ENCODE assay signal across 26 cellular contexts in the genomic region with DNA sequence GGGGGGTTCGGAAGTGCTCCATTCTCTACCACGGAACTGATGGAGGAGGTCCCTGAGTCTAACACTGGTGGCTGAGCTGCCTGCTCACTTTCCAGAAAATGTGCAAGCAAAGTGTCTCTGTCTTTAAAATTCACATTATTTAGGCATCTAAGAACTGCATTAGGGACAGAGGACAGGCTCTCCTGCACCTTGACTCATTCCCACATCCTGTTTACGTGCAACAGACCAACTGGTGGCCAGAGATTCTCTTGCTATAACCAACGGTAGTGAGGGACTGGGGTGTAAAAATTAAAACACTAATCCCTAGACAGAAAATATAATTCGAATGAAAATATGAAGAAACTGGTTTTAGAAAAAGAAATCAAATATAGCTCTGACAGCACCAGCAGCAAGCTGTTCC.
DNase-seq lines count a peak whose midpoint lies in the region; FAIRE-seq and TF ChIP-seq lines count a peak whose summit lies in the region.
"Had no signal": no experiment of that assay in that cellular context is flagged by ENCODE, and none has a peak within 500 bp of the region (broad histone marks: within the 10 kb centered on the region; RNA-seq: fewer than 3 reads in every experiment).

No MANE protein-coding gene starts in this region.

- H3K27me3 Mint-ChIP-seq in endodermal cell (ENCODE audit: insufficient read depth): peaks cover 8% of the 10 kb centered on the region

- no peaks in the 10 kb centered on the region for H3K4me1 ChIP-seq in kidney (ENCODE audit: control insufficient read depth in 1 of 2, insufficient read depth in 1 of 2, low read depth in 1 of 2, low read length in 2 of 2)
- H3K4me1 ChIP-seq in endodermal cell (ENCODE audit: control insufficient read depth, insufficient read depth, low read length): no peaks in the 10 kb centered on the region
- H3K4me1 ChIP-seq: gastroesophageal sphincter, tibial nerve had no signal

- WGBS in endodermal cell (ENCODE audit: insufficient coverage in 1 of 2, insufficient read length in 1 of 2), 2 experiments: 97 to 100% methylated on average over 2 to 4 of the region's 5 CpGs

- H3K9me3 ChIP-seq in kidney (ENCODE audit: control insufficient read depth in 1 of 2, low read length in 2 of 2) (no peaks in the 10 kb centered on the region), endodermal cell (ENCODE audit: control insufficient read depth, low read length) (peaks cover 30% of the 10 kb centered on the region)
- H3K9me3 ChIP-seq: gastroesophageal sphincter had no signal

- H3K36me3 Mint-ChIP-seq in endodermal cell (ENCODE audit: low read depth): no peaks in the 10 kb centered on the region
- H3K36me3 Mint-ChIP-seq: T-cell had no signal

- no peak overlapping the region for H3K27ac Mint-ChIP-seq in endodermal cell
- H3K27ac Mint-ChIP-seq: activated CD4-positive, alpha-beta T cell treated with anti-CD3 and anti-CD28 coated beads for 36 hours; naive thymus-derived CD4-positive, alpha-beta T cell; T-cell had no signal

- DNase-seq in DMS153 treated with DMSO at 0.1 percent for 48 hours (lab: John Stamatoyannopoulos, UW; ENCODE audit: unreplicated experiment): peak; percentile 44
- no peak for DNase-seq in DMS153 (lab: John Stamatoyannopoulos, UW)
- peak; percentile 52 for DNase-seq in NCI-H2227 treated with DMSO at 0.1 percent for 48 hours (lab: John Stamatoyannopoulos, UW)
- no peak for DNase-seq in NCI-H2227 (lab: John Stamatoyannopoulos, UW; ENCODE audit: unreplicated experiment)
- DNase-seq in Daoy (ENCODE audit: low read depth): peak; percentile 63
- DNase-seq in SKM-1 treated with dmso at 0.1 percent for 144 hours (lab: John Stamatoyannopoulos, UW; ENCODE audit: unreplicated experiment): peak; percentile 100
- DNase-seq in kidney: no peak
- DNase-seq in endodermal cell: no peak
- DNase-seq: 8988T; activated CD4-positive, alpha-beta T cell treated with anti-CD3 and anti-CD28 coated beads for 36 hours; activated gamma-delta T cell; dermis blood vessel endothelial cell; H7; hypothalamus; KG1; left ventricle myocardium superior; naive thymus-derived CD4-positive, alpha-beta T cell; NCI-H69; occipital lobe; Right ventricle myocardium superior; T-cell had no signal

- no peak for FAIRE-seq in kidney (lab: Jason Lieb, UNC)
- FAIRE-seq: HTR-8/SVneo, TTC549 had no signal

- H3K4me3 ChIP-seq in kidney (ENCODE audit: low read length in 2 of 2) (no peak overlapping the region), endodermal cell (ENCODE audit: low read length) (no peak overlapping the region)
- H3K4me3 ChIP-seq: gastroesophageal sphincter, tibial nerve had no signal

- H3K27ac ChIP-seq in kidney (ENCODE audit: low read depth in 2 of 2, low read length in 2 of 2) (no peak overlapping the region), endodermal cell (ENCODE audit: low read depth, low read length) (no peak overlapping the region)
- H3K27ac ChIP-seq: gastroesophageal sphincter, tibial nerve had no signal

- H3K27me3 ChIP-seq in endodermal cell (ENCODE audit: control insufficient read depth, insufficient read depth, low read length, poor library complexity, severe bottlenecking): no peaks in the 10 kb centered on the region
- H3K27me3 ChIP-seq: tibial nerve had no signal

- no peaks in the 10 kb centered on the region for H3K4me1 Mint-ChIP-seq in endodermal cell
- H3K4me1 Mint-ChIP-seq: activated CD4-positive, alpha-beta T cell treated with anti-CD3 and anti-CD28 coated beads for 36 hours; central memory CD8-positive, alpha-beta T cell; naive thymus-derived CD4-positive, alpha-beta T cell; T-cell had no signal

- peaks cover 63% of the 10 kb centered on the region for H3K9me3 Mint-ChIP-seq in endodermal cell
- H3K9me3 Mint-ChIP-seq: central memory CD8-positive, alpha-beta T cell had no signal

- TF ChIP-seq CTCF in kidney (IDR thresholded peaks at IDR 0.05; ENCODE audit: borderline replicate concordance, extremely low read depth, insufficient read depth): no peak
- TF ChIP-seq CTCF in endodermal cell (conservative IDR thresholded peaks at IDR 0.05): no peak

- H3K36me3 ChIP-seq in kidney (ENCODE audit: control insufficient read depth in 1 of 2, insufficient read depth in 2 of 2, low read length in 2 of 2) (no peaks in the 10 kb centered on the region), endodermal cell (ENCODE audit: control insufficient read depth, insufficient read depth, low read length) (no peaks in the 10 kb centered on the region)
- H3K36me3 ChIP-seq: gastroesophageal sphincter, tibial nerve had no signal

- H3K9ac ChIP-seq in kidney (ENCODE audit: low read length in 2 of 2) (no peak overlapping the region), endodermal cell (ENCODE audit: extremely low read depth, low read length, poor library complexity, severe bottlenecking) (no peak overlapping the region)

- intact Hi-C loops in kidney (cut with DNase I): no loop called here

- no peak overlapping the region for H3K4me3 Mint-ChIP-seq in endodermal cell
- H3K4me3 Mint-ChIP-seq: activated CD4-positive, alpha-beta T cell treated with anti-CD3 and anti-CD28 coated beads for 36 hours; central memory CD8-positive, alpha-beta T cell; naive thymus-derived CD4-positive, alpha-beta T cell; T-cell had no signal

Comparison
In these comparisons a context has a peak if more than half of its experiments do, and no peak if none do; other contexts are left out.
1. DNase-seq: peak in DMS153 treated with DMSO at 0.1 percent for 48 hours (single experiment), NCI-H2227 treated with DMSO at 0.1 percent for 48 hours (single experiment), Daoy (single experiment) and SKM-1 treated with dmso at 0.1 percent for 144 hours (single experiment); none in DMS153 (single experiment), NCI-H2227 (single experiment), kidney (single experiment) and endodermal cell (single experiment).